22 cellular contexts compared by ENCODE assay signal in the genomic region with DNA sequence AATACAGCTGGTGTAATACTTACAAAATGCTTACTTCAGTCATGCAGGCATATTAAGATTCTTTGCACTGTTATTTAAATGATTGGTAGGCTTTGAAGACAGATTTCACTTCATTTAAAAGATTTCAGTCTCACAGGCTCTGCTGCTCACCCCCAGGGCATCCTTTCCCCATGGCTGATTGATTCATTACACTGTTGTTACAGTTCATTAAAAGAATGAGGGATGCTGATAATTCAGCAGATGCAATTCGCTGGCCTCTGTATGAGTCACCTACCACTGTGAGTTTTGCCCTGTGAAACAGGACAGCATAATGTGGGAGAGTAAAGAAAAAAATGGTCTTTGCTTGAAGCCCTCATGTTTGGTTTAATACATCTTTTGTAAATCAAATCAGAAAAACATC.
A peak's percentile ranks its signal among the peaks of the same experiment; 100 is the strongest.
DNase-seq lines count a peak whose midpoint lies in the region; ATAC-seq and TF ChIP-seq lines count a peak whose summit lies in the region.
"Had no signal": no experiment of that assay in that cellular context is flagged by ENCODE, and none has a peak within 500 bp of the region (broad histone marks: within the 10 kb centered on the region; RNA-seq: fewer than 3 reads in every experiment).

No MANE protein-coding gene starts in this region.

- H3K79me2 ChIP-seq in SK-N-SH (ENCODE audit: insufficient read depth): no peaks in the 10 kb centered on the region

- H3K9ac ChIP-seq in SK-N-SH: no peak overlapping the region
- H3K9ac ChIP-seq: BLaER1 treated with 17β-estradiol and CSF1 and Interleukin-3, amounts not matched to agents 10 nM and 100 nM had no signal

- no peak overlapping the region for H3K4me3 Mint-ChIP-seq in chondrocyte (ENCODE audit: unreplicated experiment)
- H3K4me3 Mint-ChIP-seq: activated CD4-positive, alpha-beta T cell treated with anti-CD3 and anti-CD28 coated beads for 36 hours; dendritic cell treated with granulocyte-macrophage colony-stimulating factor and Interleukin-4, amounts not matched to agents 40 ng/mL and 50 ng/mL, for 4 days; GM23338; nephron progenitor cell; stimulated activated naive B cell treated with anti-CD40 and anti-IgM and Interleukin-4, amounts not matched to agents 10 μg/mL and 1 μg/mL and 100 μg/mL, for 72 hours; T-helper 2 cell treated with Interferon-gamma antibody and Interleukin-4, amounts not matched to agents 5 μg/mL and 100 μg/mL, for 36 hours had no signal

- no peaks in the 10 kb centered on the region for H3K36me3 ChIP-seq in SK-N-SH (replicated peaks in 1 of 2; ENCODE audit: control insufficient read depth in 1 of 2, insufficient read depth in 2 of 2, low read length in 1 of 2)
- H3K36me3 ChIP-seq: BLaER1 treated with 17β-estradiol and CSF1 and Interleukin-3, amounts not matched to agents 10 nM and 100 nM; tibial nerve had no signal

- no peaks in the 10 kb centered on the region for H3K36me3 Mint-ChIP-seq in chondrocyte (ENCODE audit: low read depth)
- H3K36me3 Mint-ChIP-seq: stimulated activated naive B cell treated with anti-CD40 and anti-IgM and Interleukin-4, amounts not matched to agents 10 μg/mL and 1 μg/mL and 100 μg/mL, for 72 hours had no signal

- TF ChIP-seq CTCF in SK-N-SH (IDR thresholded peaks at IDR 0.05): no peak
- no peak for TF ChIP-seq CTCF in chondrocyte (IDR thresholded peaks at IDR 0.05)

- H3K4me3 ChIP-seq in SK-N-SH (ENCODE audit: low read depth in 2 of 2, low read length in 1 of 2): no peak overlapping the region
- H3K4me3 ChIP-seq: BLaER1 treated with 17β-estradiol and CSF1 and Interleukin-3, amounts not matched to agents 10 nM and 100 nM; GM23338; tibial nerve had no signal

- CTCF ChIA-PET in SK-N-SH (lab: Yijun Ruan, JAX): no interaction called here

- H3K4me1 ChIP-seq in SK-N-SH (ENCODE audit: control insufficient read depth in 1 of 2, insufficient read depth in 2 of 2, low read depth in 1 of 2, low read length in 1 of 2): no peaks in the 10 kb centered on the region; a peak in 1 of 4 replicates
- H3K4me1 ChIP-seq: BLaER1 treated with 17β-estradiol and CSF1 and Interleukin-3, amounts not matched to agents 10 nM and 100 nM; tibial nerve had no signal

- no peak overlapping the region for H2AFZ ChIP-seq in SK-N-SH (ENCODE audit: low read depth)
- H2AFZ ChIP-seq: GM23338 had no signal

- peaks cover 2% of the 10 kb centered on the region for H3K27me3 Mint-ChIP-seq in chondrocyte (ENCODE audit: low read depth)
- H3K27me3 Mint-ChIP-seq: activated CD4-positive, alpha-beta T cell treated with anti-CD3 and anti-CD28 coated beads for 36 hours; dendritic cell treated with granulocyte-macrophage colony-stimulating factor and Interleukin-4, amounts not matched to agents 40 ng/mL and 50 ng/mL, for 4 days; stimulated activated naive B cell treated with anti-CD40 and anti-IgM and Interleukin-4, amounts not matched to agents 10 μg/mL and 1 μg/mL and 100 μg/mL, for 72 hours had no signal

- H3K9me3 ChIP-seq in SK-N-SH: no peaks in the 10 kb centered on the region
- H3K9me3 ChIP-seq: BLaER1 treated with 17β-estradiol and CSF1 and Interleukin-3, amounts not matched to agents 10 nM and 100 nM; tibial nerve had no signal

- DNase-seq in NCI-H345 (lab: John Stamatoyannopoulos, UW): peak; percentile 31
- DNase-seq in NCI-H345 treated with DMSO at 0.1 percent for 48 hours (lab: John Stamatoyannopoulos, UW; ENCODE audit: unreplicated experiment): no peak
- DNase-seq in SK-N-SH: peak; percentile 56
- DNase-seq in glomerular visceral epithelial cell (ENCODE audit: extremely low spot score): peak; percentile 6
- DNase-seq in chondrocyte (ENCODE audit: low spot score): no peak
- DNase-seq in central memory CD4-positive, alpha-beta T cell: no peak
- DNase-seq: activated CD4-positive, alpha-beta T cell treated with anti-CD3 and anti-CD28 coated beads for 36 hours; activated CD8-positive, alpha-beta memory T cell treated with anti-CD3 and anti-CD28 coated beads, Interleukin-2, amount 50 U/mL, for 4 hours; aorta; glutamatergic neuron; Karpas-422; NCI-H1436; NCI-H510A; nephron progenitor cell; stimulated activated naive B cell treated with anti-CD40 and anti-IgM and Interleukin-4, amounts not matched to agents 10 μg/mL and 1 μg/mL and 100 μg/mL, for 72 hours had no signal

- H3K4me1 Mint-ChIP-seq in chondrocyte (ENCODE audit: low read depth): no peaks in the 10 kb centered on the region
- H3K4me1 Mint-ChIP-seq: activated CD4-positive, alpha-beta T cell treated with anti-CD3 and anti-CD28 coated beads for 36 hours; GM23338; stimulated activated naive B cell treated with anti-CD40 and anti-IgM and Interleukin-4, amounts not matched to agents 10 μg/mL and 1 μg/mL and 100 μg/mL, for 72 hours had no signal

- ATAC-seq in GM19452 (IDR thresholded peaks at IDR 0.05; ENCODE audit: unreplicated experiment) (no peak), GM21619 (IDR thresholded peaks at IDR 0.05; ENCODE audit: unreplicated experiment) (no peak)
- ATAC-seq: activated CD4-positive, alpha-beta T cell treated with anti-CD3 and anti-CD28 coated beads for 36 hours; GM23338; stimulated activated naive B cell treated with anti-CD40 and anti-IgM and Interleukin-4, amounts not matched to agents 10 μg/mL and 1 μg/mL and 100 μg/mL, for 72 hours had no signal

- H4K20me1 ChIP-seq in SK-N-SH (ENCODE audit: insufficient read depth): no peaks in the 10 kb centered on the region
- H4K20me1 ChIP-seq: BLaER1 treated with 17β-estradiol and CSF1 and Interleukin-3, amounts not matched to agents 10 nM and 100 nM had no signal

- H3K27ac Mint-ChIP-seq in chondrocyte (ENCODE audit: unreplicated experiment): no peak overlapping the region
- H3K27ac Mint-ChIP-seq: activated CD4-positive, alpha-beta T cell treated with anti-CD3 and anti-CD28 coated beads for 36 hours; dendritic cell treated with granulocyte-macrophage colony-stimulating factor and Interleukin-4, amounts not matched to agents 40 ng/mL and 50 ng/mL, for 4 days; GM23338; nephron progenitor cell; stimulated activated naive B cell treated with anti-CD40 and anti-IgM and Interleukin-4, amounts not matched to agents 10 μg/mL and 1 μg/mL and 100 μg/mL, for 72 hours; T-helper 2 cell treated with Interferon-gamma antibody and Interleukin-4, amounts not matched to agents 5 μg/mL and 100 μg/mL, for 36 hours had no signal

- TF ChIP-seq EP300 in SK-N-SH (IDR thresholded peaks at IDR 0.05; ENCODE audit: borderline replicate concordance in 1 of 2, low read depth in 1 of 2, low read length in 1 of 2): peak in 1 of 2 experiments; percentile 79; a peak in 2 of 4 replicates

- no peaks in the 10 kb centered on the region for H3K9me2 ChIP-seq in SK-N-SH

- POLR2A ChIA-PET in SK-N-SH (lab: Yijun Ruan, JAX): no interaction called here

- H3F3A ChIP-seq in SK-N-SH (replicated peaks; ENCODE audit: insufficient read depth): no peaks in the 10 kb centered on the region

- peaks cover 6% of the 10 kb centered on the region for H3K9me3 Mint-ChIP-seq in chondrocyte (ENCODE audit: low read depth)
- H3K9me3 Mint-ChIP-seq: dendritic cell treated with granulocyte-macrophage colony-stimulating factor and Interleukin-4, amounts not matched to agents 40 ng/mL and 50 ng/mL, for 4 days had no signal

- no peak overlapping the region for H3K27ac ChIP-seq in SK-N-SH (ENCODE audit: low read depth in 2 of 2, low read length in 1 of 2)
- H3K27ac ChIP-seq: BLaER1 treated with 17β-estradiol and CSF1 and Interleukin-3, amounts not matched to agents 10 nM and 100 nM; tibial nerve had no signal

- H3K27me3 ChIP-seq in SK-N-SH (ENCODE audit: insufficient read depth): no peaks in the 10 kb centered on the region
- H3K27me3 ChIP-seq: BLaER1 treated with 17β-estradiol and CSF1 and Interleukin-3, amounts not matched to agents 10 nM and 100 nM; tibial nerve had no signal

- no peak for TF ChIP-seq RAD21 in SK-N-SH (IDR thresholded peaks at IDR 0.05; ENCODE audit: low read length)

- no peak overlapping the region for H3K4me2 ChIP-seq in SK-N-SH
- H3K4me2 ChIP-seq: BLaER1 treated with 17β-estradiol and CSF1 and Interleukin-3, amounts not matched to agents 10 nM and 100 nM; GM23338 had no signal

- 0% methylated on average over 1 of the region's 1 CpG for WGBS in SK-N-SH (ENCODE audit: low lambda C conversion rate)

TF ChIP-seq in SK-N-SH, 30 proteins besides CTCF, POLR2A, EP300 and RAD21 (continues in another document):
- TF ChIP-seq, protein P1, sequence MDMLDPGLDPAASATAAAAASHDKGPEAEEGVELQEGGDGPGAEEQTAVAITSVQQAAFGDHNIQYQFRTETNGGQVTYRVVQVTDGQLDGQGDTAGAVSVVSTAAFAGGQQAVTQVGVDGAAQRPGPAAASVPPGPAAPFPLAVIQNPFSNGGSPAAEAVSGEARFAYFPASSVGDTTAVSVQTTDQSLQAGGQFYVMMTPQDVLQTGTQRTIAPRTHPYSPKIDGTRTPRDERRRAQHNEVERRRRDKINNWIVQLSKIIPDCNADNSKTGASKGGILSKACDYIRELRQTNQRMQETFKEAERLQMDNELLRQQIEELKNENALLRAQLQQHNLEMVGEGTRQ (IDR thresholded peaks at IDR 0.05; ENCODE audit: borderline replicate concordance, low read depth, low read length): no peak
- no peak for TF ChIP-seq MEF2A (IDR thresholded peaks at IDR 0.05; ENCODE audit: borderline replicate concordance, low read depth)
- TF ChIP-seq, protein P2, sequence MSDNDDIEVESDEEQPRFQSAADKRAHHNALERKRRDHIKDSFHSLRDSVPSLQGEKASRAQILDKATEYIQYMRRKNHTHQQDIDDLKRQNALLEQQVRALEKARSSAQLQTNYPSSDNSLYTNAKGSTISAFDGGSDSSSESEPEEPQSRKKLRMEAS (IDR thresholded peaks at IDR 0.05; ENCODE audit: low read depth): no peak
- TF ChIP-seq, protein P3, sequence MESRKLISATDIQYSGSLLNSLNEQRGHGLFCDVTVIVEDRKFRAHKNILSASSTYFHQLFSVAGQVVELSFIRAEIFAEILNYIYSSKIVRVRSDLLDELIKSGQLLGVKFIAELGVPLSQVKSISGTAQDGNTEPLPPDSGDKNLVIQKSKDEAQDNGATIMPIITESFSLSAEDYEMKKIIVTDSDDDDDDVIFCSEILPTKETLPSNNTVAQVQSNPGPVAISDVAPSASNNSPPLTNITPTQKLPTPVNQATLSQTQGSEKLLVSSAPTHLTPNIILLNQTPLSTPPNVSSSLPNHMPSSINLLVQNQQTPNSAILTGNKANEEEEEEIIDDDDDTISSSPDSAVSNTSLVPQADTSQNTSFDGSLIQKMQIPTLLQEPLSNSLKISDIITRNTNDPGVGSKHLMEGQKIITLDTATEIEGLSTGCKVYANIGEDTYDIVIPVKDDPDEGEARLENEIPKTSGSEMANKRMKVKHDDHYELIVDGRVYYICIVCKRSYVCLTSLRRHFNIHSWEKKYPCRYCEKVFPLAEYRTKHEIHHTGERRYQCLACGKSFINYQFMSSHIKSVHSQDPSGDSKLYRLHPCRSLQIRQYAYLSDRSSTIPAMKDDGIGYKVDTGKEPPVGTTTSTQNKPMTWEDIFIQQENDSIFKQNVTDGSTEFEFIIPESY (IDR thresholded peaks at IDR 0.05; ENCODE audit: borderline replicate concordance, low read depth): no peak
- TF ChIP-seq RXRA (IDR thresholded peaks at IDR 0.05; ENCODE audit: borderline replicate concordance, low read depth): no peak

Comparison
In these comparisons a context has a peak if more than half of its experiments do, and no peak if none do; other contexts are left out.
1. DNase-seq: peak in NCI-H345 (single experiment), SK-N-SH (single experiment) and glomerular visceral epithelial cell (single experiment); none in NCI-H345 treated with DMSO at 0.1 percent for 48 hours (single experiment), chondrocyte (single experiment) and central memory CD4-positive, alpha-beta T cell (single experiment).